ENCODE assay signal across 26 cellular contexts in genomic region chr1:25701030-25701785, GRCh38.
A peak's percentile ranks its signal among the peaks of the same experiment; 100 is the strongest.
DNase-seq lines count a peak whose midpoint lies in the region; ATAC-seq and TF ChIP-seq lines count a peak whose summit lies in the region.
"Had no signal": no experiment of that assay in that cellular context is flagged by ENCODE, and none has a peak within 500 bp of the region (broad histone marks: within the 10 kb centered on the region; RNA-seq: fewer than 3 reads in every experiment).

No MANE protein-coding gene starts in this region.

- WGBS in endodermal cell (ENCODE audit: insufficient coverage in 1 of 2, insufficient read length in 1 of 2), 2 experiments, result 91 to 100% methylated on average over 7 to 9 of the region's 9 CpGs
- WGBS in thyroid gland, 2 donors, result 93 to 94% methylated on average over 9 of the region's 9 CpGs

- no peaks in the 10 kb centered on the region for H3K36me3 ChIP-seq in endodermal cell (ENCODE audit: control insufficient read depth, insufficient read depth, low read length)
- no peaks in the 10 kb centered on the region for H3K36me3 ChIP-seq in neural progenitor cell
- H3K36me3 ChIP-seq in thyroid gland, result no peaks in the 10 kb centered on the region
- H3K36me3 ChIP-seq: breast epithelium, prostate gland, SJSA1 had no signal

- ATAC-seq in WTC11, result no peak
- ATAC-seq: activated naive CD8-positive, alpha-beta T cell treated with anti-CD3 and anti-CD28 coated beads, Interleukin-2, amount 50 U/mL, for 24 hours; foreskin keratinocyte had no signal

- H3F3A ChIP-seq in neural progenitor cell (ENCODE audit: low read depth), result peaks cover 31% of the 10 kb centered on the region

- no peak for DNase-seq in WTC11 (ENCODE audit: low spot score)
- peak; percentile 36 for DNase-seq in endodermal cell
- DNase-seq in neural progenitor cell (ENCODE audit: low spot score), result no peak
- no peak for DNase-seq in thyroid gland
- no peak for DNase-seq in glutamatergic neuron
- DNase-seq in NCI-H774 (lab: John Stamatoyannopoulos, UW), result no peak
- no peak for DNase-seq in NCI-H2107 (lab: John Stamatoyannopoulos, UW)
- DNase-seq: activated CD4-positive, alpha-beta T cell treated with anti-CD3 and anti-CD28 coated beads, Interleukin-2, amount 10 ng/mL, durations not matched to agents 7 days and 5 days; activated naive CD8-positive, alpha-beta T cell treated with anti-CD3 and anti-CD28 coated beads, Interleukin-2, amount 50 U/mL, for 24 hours; CD4-positive, alpha-beta memory T cell; DMS153; foreskin keratinocyte; GDM1; kidney glomerular epithelial cell; midbrain; NCI-H1694 treated with DMSO at 0.1 percent for 48 hours; NCI-H748 treated with DMSO at 0.1 percent for 48 hours; PC-9; stimulated activated CD4-positive, alpha-beta T cell treated with anti-CD3 and anti-CD28 coated beads, Interleukin-12 subunit alpha, Interleukin-12 subunit beta, amount 100 ng/mL, for 4 hours had no signal

- POLR2A ChIA-PET in WTC11 (lab: Charles Lee), result no interaction called here

- no peak overlapping the region for H2AFZ ChIP-seq in neural progenitor cell (replicated peaks)
- H2AFZ ChIP-seq: PC-9 had no signal

- H3K27ac ChIP-seq in endodermal cell (ENCODE audit: low read depth, low read length) (no peak overlapping the region), neural progenitor cell (no peak overlapping the region), thyroid gland (peak overlapping the region; percentile 73 to 91 (median 90))
- H3K27ac ChIP-seq: foreskin keratinocyte, PC-9, SJSA1 had no signal

- H3K9me3 ChIP-seq in endodermal cell (ENCODE audit: control insufficient read depth, low read length) (no peaks in the 10 kb centered on the region), neural progenitor cell (ENCODE audit: low read depth) (no peaks in the 10 kb centered on the region), thyroid gland (no peaks in the 10 kb centered on the region)
- H3K9me3 ChIP-seq: breast epithelium, prostate gland, SJSA1 had no signal

- H3K27me3 Mint-ChIP-seq in WTC11 (ENCODE audit: low read depth), result no peaks in the 10 kb centered on the region; the same call in 1 of the 2 replicates
- H3K27me3 Mint-ChIP-seq in endodermal cell (ENCODE audit: insufficient read depth), result peaks cover 4% of the 10 kb centered on the region
- peaks cover 7% of the 10 kb centered on the region for H3K27me3 Mint-ChIP-seq in neural progenitor cell (ENCODE audit: insufficient read depth, low read depth)
- peaks cover 6% of the 10 kb centered on the region for H3K27me3 Mint-ChIP-seq in glutamatergic neuron (ENCODE audit: unreplicated experiment)
- H3K27me3 Mint-ChIP-seq: CD4-positive, alpha-beta memory T cell had no signal

- no peaks in the 10 kb centered on the region for H3K27me3 ChIP-seq in endodermal cell (ENCODE audit: control insufficient read depth, insufficient read depth, low read length, poor library complexity, severe bottlenecking)
- no peaks in the 10 kb centered on the region for H3K27me3 ChIP-seq in neural progenitor cell
- no peaks in the 10 kb centered on the region for H3K27me3 ChIP-seq in thyroid gland
- H3K27me3 ChIP-seq: breast epithelium, foreskin keratinocyte, SJSA1 had no signal

- CTCF ChIA-PET in WTC11 (lab: Charles Lee), result interaction anchor here (1.1 to 3.0 kb wide), 5 partner anchors 9 to 99 kb away, joined by 3 to 15 read pairs (median 5); partner anchors contain the start of gene SELENON

- H3K9ac ChIP-seq in endodermal cell (ENCODE audit: extremely low read depth, low read length, poor library complexity, severe bottlenecking) (no peak overlapping the region), neural progenitor cell (no peak overlapping the region)

- no peaks in the 10 kb centered on the region for H3K79me2 ChIP-seq in neural progenitor cell (ENCODE audit: low read depth)

- no peak overlapping the region for H3K4me2 ChIP-seq in neural progenitor cell
- H3K4me2 ChIP-seq: PC-9 had no signal

- no peaks in the 10 kb centered on the region for H4K20me1 ChIP-seq in neural progenitor cell (ENCODE audit: low read depth)

- no peak for TF ChIP-seq CTCF in WTC11 (IDR thresholded peaks at IDR 0.05)
- no peak for TF ChIP-seq CTCF in endodermal cell (conservative IDR thresholded peaks at IDR 0.05)
- no peak for TF ChIP-seq CTCF in neural progenitor cell (IDR thresholded peaks at IDR 0.05)
- TF ChIP-seq CTCF in thyroid gland (IDR thresholded peaks at IDR 0.05), result no peak
- no peak for TF ChIP-seq CTCF in glutamatergic neuron (IDR thresholded peaks at IDR 0.05; ENCODE audit: partially characterized antibody, unreplicated experiment)

- H3K4me3 ChIP-seq in endodermal cell (ENCODE audit: low read length), result no peak overlapping the region
- H3K4me3 ChIP-seq in neural progenitor cell, result no peak overlapping the region
- H3K4me3 ChIP-seq in thyroid gland (replicated peaks in 1 of 3), result no peak overlapping the region
- H3K4me3 ChIP-seq: breast epithelium, PC-9, prostate gland, SJSA1 had no signal

- H3K36me3 Mint-ChIP-seq in WTC11 (no peaks in the 10 kb centered on the region), endodermal cell (ENCODE audit: low read depth) (no peaks in the 10 kb centered on the region), neural progenitor cell (no peaks in the 10 kb centered on the region), glutamatergic neuron (ENCODE audit: unreplicated experiment) (no peaks in the 10 kb centered on the region)

- H3K4me1 Mint-ChIP-seq in WTC11 (peaks cover 73% of the 10 kb centered on the region), endodermal cell (peaks cover 33% of the 10 kb centered on the region), neural progenitor cell (peaks cover 72% of the 10 kb centered on the region), glutamatergic neuron (ENCODE audit: low read depth, unreplicated experiment) (peaks cover 30% of the 10 kb centered on the region)

- no peak for TF ChIP-seq POLR2A in thyroid gland (IDR thresholded peaks at IDR 0.05)

- H3K27ac Mint-ChIP-seq in WTC11, result 0 out of 2 replicates have a peak overlapping the region, but pooled peaks have one; percentile 4
- no peak overlapping the region for H3K27ac Mint-ChIP-seq in endodermal cell
- peak overlapping the region; percentile 76 for H3K27ac Mint-ChIP-seq in neural progenitor cell
- no peak overlapping the region for H3K27ac Mint-ChIP-seq in glutamatergic neuron (ENCODE audit: unreplicated experiment)
- H3K27ac Mint-ChIP-seq: activated CD4-positive, alpha-beta T cell treated with anti-CD3 and anti-CD28 coated beads, Interleukin-2, amount 10 ng/mL, durations not matched to agents 7 days and 5 days; activated naive CD8-positive, alpha-beta T cell treated with anti-CD3 and anti-CD28 coated beads, Interleukin-2, amount 50 U/mL, for 24 hours; activated T-helper 2 cell treated with anti-CD3 and anti-CD28 coated beads, Interferon-gamma antibody, Interleukin-2, Interleukin-4, amounts not matched to agents 10 μg/mL and 5 μg/mL and 100 μg/mL, durations not matched to agents 14 hours and 24 hours and 36 hours; dendritic cell treated with granulocyte-macrophage colony-stimulating factor and Interleukin-4, amounts not matched to agents 40 ng/mL and 50 ng/mL, for 4 days; T-helper 1 cell treated with Interleukin-12 subunit alpha and Interleukin-12 subunit beta and Interleukin-4 antibody, amounts not matched to agents 30 μg/mL and 1 μg/mL, for 36 hours had no signal

- H3K9me3 Mint-ChIP-seq in WTC11 (no peaks in the 10 kb centered on the region), endodermal cell (no peaks in the 10 kb centered on the region), neural progenitor cell (no peaks in the 10 kb centered on the region), glutamatergic neuron (ENCODE audit: unreplicated experiment) (no peaks in the 10 kb centered on the region)
- H3K9me3 Mint-ChIP-seq: activated naive CD8-positive, alpha-beta T cell treated with anti-CD3 and anti-CD28 coated beads, Interleukin-2, amount 50 U/mL, for 24 hours; activated T-helper 2 cell treated with anti-CD3 and anti-CD28 coated beads, Interferon-gamma antibody, Interleukin-2, Interleukin-4, amounts not matched to agents 10 μg/mL and 5 μg/mL and 100 μg/mL, durations not matched to agents 14 hours and 24 hours and 36 hours; CD4-positive, alpha-beta memory T cell; neural crest cell; T-helper 1 cell treated with Interleukin-12 subunit alpha and Interleukin-12 subunit beta and Interleukin-4 antibody, amounts not matched to agents 30 μg/mL and 1 μg/mL, for 36 hours had no signal

- intact Hi-C loops in thyroid gland (cut with DNase I), result no loop called here

- H3K4me3 Mint-ChIP-seq in WTC11, result no peak overlapping the region
- no peak overlapping the region for H3K4me3 Mint-ChIP-seq in endodermal cell
- no peak overlapping the region for H3K4me3 Mint-ChIP-seq in neural progenitor cell
- H3K4me3 Mint-ChIP-seq in glutamatergic neuron (ENCODE audit: unreplicated experiment), result no peak overlapping the region
- H3K4me3 Mint-ChIP-seq: activated CD4-positive, alpha-beta T cell treated with anti-CD3 and anti-CD28 coated beads, Interleukin-2, amount 10 ng/mL, durations not matched to agents 7 days and 5 days; activated naive CD8-positive, alpha-beta T cell treated with anti-CD3 and anti-CD28 coated beads, Interleukin-2, amount 50 U/mL, for 24 hours; CD4-positive, alpha-beta memory T cell; dendritic cell treated with granulocyte-macrophage colony-stimulating factor and Interleukin-4, amounts not matched to agents 40 ng/mL and 50 ng/mL, for 4 days; neural crest cell; T-helper 1 cell treated with Interleukin-12 subunit alpha and Interleukin-12 subunit beta and Interleukin-4 antibody, amounts not matched to agents 30 μg/mL and 1 μg/mL, for 36 hours had no signal

- H3K4me1 ChIP-seq in endodermal cell (ENCODE audit: control insufficient read depth, insufficient read depth, low read length) (peaks cover 3% of the 10 kb centered on the region), neural progenitor cell (peaks cover 61% of the 10 kb centered on the region), thyroid gland (peaks cover 34 to 73% of the 10 kb centered on the region in 2 donors)

TF ChIP-seq in WTC11, 78 proteins besides CTCF, POLR2A, EP300 and RAD21 (continues in another document):
- TF ChIP-seq ERG (CRISPR knock-in tag; IDR thresholded peaks at IDR 0.05), result no peak
- no peak for TF ChIP-seq RORB (CRISPR knock-in tag; IDR thresholded peaks at IDR 0.05)

Comparison
In these comparisons a context has a peak if more than half of its experiments do, and no peak if none do; other contexts are left out.
1. H3K27ac Mint-ChIP-seq: peak in WTC11 (single experiment) and neural progenitor cell (single experiment); none in endodermal cell (single experiment) and glutamatergic neuron (single experiment).
2. H3K27ac ChIP-seq: peak in thyroid gland (3 of 3); none in endodermal cell (single experiment) and neural progenitor cell (single experiment).